ENCODE assay signal across 2 cellular contexts in genomic region chr22:18063311-18063710, GRCh38.
TF ChIP-seq lines count a peak whose summit lies in the region.

No MANE protein-coding gene starts in this region.

TF ChIP-seq in IMR-90, 13 proteins besides CTCF, POLR2A, EP300 and RAD21:
- TF ChIP-seq RCOR1 (IDR thresholded peaks at IDR 0.05; ENCODE audit: insufficient replicate concordance, low read length), result no peak

TF ChIP-seq in HepG2, 621 proteins besides CTCF, POLR2A, EP300 and RAD21:
- TF ChIP-seq MAX (IDR thresholded peaks at IDR 0.05) (no peak), ZNF451 (CRISPR knock-in tag; IDR thresholded peaks at IDR 0.05) (no peak), ZNF280B (CRISPR knock-in tag; IDR thresholded peaks at IDR 0.05; ENCODE audit: borderline replicate concordance) (no peak), TCF12 (IDR thresholded peaks at IDR 0.05) (no peak), TCF12 (CRISPR knock-in tag; IDR thresholded peaks at IDR 0.05) (no peak), NR2F1 (CRISPR knock-in tag; IDR thresholded peaks at IDR 0.05) (no peak), ZNF234 (CRISPR knock-in tag; conservative IDR thresholded peaks at IDR 0.05) (no peak), ZNF121 (CRISPR knock-in tag; IDR thresholded peaks at IDR 0.05) (no peak), DMAP1 (CRISPR knock-in tag; IDR thresholded peaks at IDR 0.05) (no peak), BRCA1 (CRISPR knock-in tag; IDR thresholded peaks at IDR 0.05) (no peak), SIN3A (IDR thresholded peaks at IDR 0.05; ENCODE audit: borderline replicate concordance, low read depth, low read length) (no peak), KAT7 (CRISPR knock-in tag; IDR thresholded peaks at IDR 0.05; ENCODE audit: borderline replicate concordance) (no peak), SRSF9 (IDR thresholded peaks at IDR 0.05; ENCODE audit: borderline replicate concordance, insufficient read depth, low read depth, low read length, poor library complexity, severe bottlenecking) (no peak), PRMT3 (CRISPR knock-in tag; IDR thresholded peaks at IDR 0.05; ENCODE audit: borderline replicate concordance, low read depth) (no peak), ZNF260 (CRISPR knock-in tag; IDR thresholded peaks at IDR 0.05; ENCODE audit: borderline replicate concordance, low read depth) (no peak), ZSCAN9 (CRISPR knock-in tag; IDR thresholded peaks at IDR 0.05; ENCODE audit: borderline replicate concordance) (no peak), ZNF564 (CRISPR knock-in tag; IDR thresholded peaks at IDR 0.05) (no peak), LCORL (IDR thresholded peaks at IDR 0.05) (no peak), LCORL (CRISPR knock-in tag; IDR thresholded peaks at IDR 0.05) (no peak), ZNF547 (CRISPR knock-in tag; IDR thresholded peaks at IDR 0.05) (no peak), TFDP2 (CRISPR knock-in tag; IDR thresholded peaks at IDR 0.05) (no peak)
